In genomic region chr5:99004960-99005359, GRCh38 we compare ENCODE assay signal across 9 cellular contexts.
DNase-seq lines count a peak whose midpoint lies in the region; ATAC-seq and TF ChIP-seq lines count a peak whose summit lies in the region.
"Had no signal": no experiment of that assay in that cellular context is flagged by ENCODE, and none has a peak within 500 bp of the region (broad histone marks: within the 10 kb centered on the region; RNA-seq: fewer than 3 reads in every experiment).

No MANE protein-coding gene starts in this region.

- no peaks in the 10 kb centered on the region for H3K27me3 Mint-ChIP-seq in CD4-positive, alpha-beta T cell
- H3K27me3 Mint-ChIP-seq in activated B cell treated with CpG ODN at 0.5 μM for 24 hours = no peaks in the 10 kb centered on the region
- H3K27me3 Mint-ChIP-seq: activated naive CD4-positive, alpha-beta T cell treated with anti-CD3 and anti-CD28 coated beads, Interleukin-2, amount 10 ng/mL, durations not matched to agents 7 days and 5 days had no signal

- H3K36me3 Mint-ChIP-seq in CD4-positive, alpha-beta T cell (ENCODE audit: low read depth) = no peaks in the 10 kb centered on the region
- no peaks in the 10 kb centered on the region for H3K36me3 Mint-ChIP-seq in activated B cell treated with CpG ODN at 0.5 μM for 24 hours (ENCODE audit: low read depth)

- peak in 1 of 10 experiments; percentile 8 for DNase-seq in CD4-positive, alpha-beta T cell
- DNase-seq in activated B cell treated with CpG ODN at 0.5 μM for 24 hours = no peak
- DNase-seq in activated effector memory CD4-positive, alpha-beta T cell treated with Interleukin-2 at 50 U/mL for 16 hours = no peak
- no peak for DNase-seq in hepatic stellate cell (ENCODE audit: low spot score)
- no peak for DNase-seq in left lobe of liver (ENCODE audit: low spot score)
- no peak for DNase-seq in cerebellar cortex (ENCODE audit: low spot score)
- DNase-seq: activated naive CD4-positive, alpha-beta T cell treated with anti-CD3 and anti-CD28 coated beads, Interleukin-2, amount 10 ng/mL, durations not matched to agents 7 days and 5 days had no signal

- H3K27me3 ChIP-seq in CD4-positive, alpha-beta T cell (ENCODE audit: control insufficient read depth, insufficient read depth, low read length) = no peaks in the 10 kb centered on the region

- H3K9me3 ChIP-seq in CD4-positive, alpha-beta T cell (ENCODE audit: control insufficient read depth, low read length) = no peaks in the 10 kb centered on the region

- TF ChIP-seq CTCF in CD4-positive, alpha-beta T cell (IDR thresholded peaks at IDR 0.05) = no peak
- no peak for TF ChIP-seq CTCF in activated B cell treated with CpG ODN at 0.5 μM for 24 hours (IDR thresholded peaks at IDR 0.05)

- ATAC-seq in CD4-positive, alpha-beta T cell (ENCODE audit: poor library complexity) = peak; percentile 97
- ATAC-seq in GM19035 (IDR thresholded peaks at IDR 0.05; ENCODE audit: unreplicated experiment) = peak; percentile 100
- ATAC-seq in HG02884 (IDR thresholded peaks at IDR 0.05; ENCODE audit: unreplicated experiment) = peak; percentile 100
- peak; percentile 98 for ATAC-seq in activated B cell treated with CpG ODN at 0.5 μM for 24 hours (ENCODE audit: low read depth)
- ATAC-seq in left lobe of liver = no peak

- no peak overlapping the region for H3K4me3 Mint-ChIP-seq in CD4-positive, alpha-beta T cell
- H3K4me3 Mint-ChIP-seq in activated B cell treated with CpG ODN at 0.5 μM for 24 hours = peak overlapping the region; percentile 44
- H3K4me3 Mint-ChIP-seq: activated naive CD4-positive, alpha-beta T cell treated with anti-CD3 and anti-CD28 coated beads, Interleukin-2, amount 10 ng/mL, durations not matched to agents 7 days and 5 days had no signal

- no peak overlapping the region for H3K27ac ChIP-seq in CD4-positive, alpha-beta T cell (ENCODE audit: low read depth, low read length)

- CTCF ChIA-PET in CD4-positive, alpha-beta T cell (lab: Charles Lee) = no interaction called here
- CTCF ChIA-PET in activated B cell treated with CpG ODN at 0.5 μM for 24 hours (lab: Charles Lee) = interaction anchor here (0.8 to 1.3 kb wide), 6 partner anchors 23 to 93 kb away, joined by 3 to 7 read pairs (median 4); no protein-coding TSS in a partner anchor

- no peaks in the 10 kb centered on the region for H3K9me3 Mint-ChIP-seq in CD4-positive, alpha-beta T cell
- H3K9me3 Mint-ChIP-seq in activated B cell treated with CpG ODN at 0.5 μM for 24 hours = peaks cover 2% of the 10 kb centered on the region
- H3K9me3 Mint-ChIP-seq: activated naive CD4-positive, alpha-beta T cell treated with anti-CD3 and anti-CD28 coated beads, Interleukin-2, amount 10 ng/mL, durations not matched to agents 7 days and 5 days had no signal

- intact Hi-C loops in CD4-positive, alpha-beta T cell (cut with DNase I, micrococcal nuclease) = no loop called here
- intact Hi-C loops in activated B cell treated with CpG ODN at 0.5 μM for 24 hours (cut with micrococcal nuclease) = loop anchor here (1.0 to 2.0 kb wide), 4 partner anchors 22 to 98 kb away; partner anchors contain the start of gene CHD1

- POLR2A ChIA-PET in CD4-positive, alpha-beta T cell (lab: Charles Lee) = interaction anchor here (3.2 kb wide), 1 partner anchor 76 kb away, joined by 10 read pairs; the partner anchor contains the start of gene CHD1
- POLR2A ChIA-PET in activated B cell treated with CpG ODN at 0.5 μM for 24 hours (lab: Charles Lee) = interaction anchor here (0.6 to 4.7 kb wide), 8 partner anchors 22 to 88 kb away, joined by 3 to 56 read pairs (median 6); partner anchors contain the start of gene CHD1

- H3K27ac Mint-ChIP-seq in CD4-positive, alpha-beta T cell = no peak overlapping the region
- H3K27ac Mint-ChIP-seq in activated B cell treated with CpG ODN at 0.5 μM for 24 hours = peak overlapping the region; percentile 56
- H3K27ac Mint-ChIP-seq: activated naive CD4-positive, alpha-beta T cell treated with anti-CD3 and anti-CD28 coated beads, Interleukin-2, amount 10 ng/mL, durations not matched to agents 7 days and 5 days had no signal

- peaks cover 14% of the 10 kb centered on the region for H3K4me1 Mint-ChIP-seq in CD4-positive, alpha-beta T cell (ENCODE audit: low read depth)
- H3K4me1 Mint-ChIP-seq in activated B cell treated with CpG ODN at 0.5 μM for 24 hours = peaks cover 28% of the 10 kb centered on the region
- H3K4me1 Mint-ChIP-seq: activated naive CD4-positive, alpha-beta T cell treated with anti-CD3 and anti-CD28 coated beads, Interleukin-2, amount 10 ng/mL, durations not matched to agents 7 days and 5 days had no signal
